ENCODE assay signal across 18 cellular contexts in the genomic region with DNA sequence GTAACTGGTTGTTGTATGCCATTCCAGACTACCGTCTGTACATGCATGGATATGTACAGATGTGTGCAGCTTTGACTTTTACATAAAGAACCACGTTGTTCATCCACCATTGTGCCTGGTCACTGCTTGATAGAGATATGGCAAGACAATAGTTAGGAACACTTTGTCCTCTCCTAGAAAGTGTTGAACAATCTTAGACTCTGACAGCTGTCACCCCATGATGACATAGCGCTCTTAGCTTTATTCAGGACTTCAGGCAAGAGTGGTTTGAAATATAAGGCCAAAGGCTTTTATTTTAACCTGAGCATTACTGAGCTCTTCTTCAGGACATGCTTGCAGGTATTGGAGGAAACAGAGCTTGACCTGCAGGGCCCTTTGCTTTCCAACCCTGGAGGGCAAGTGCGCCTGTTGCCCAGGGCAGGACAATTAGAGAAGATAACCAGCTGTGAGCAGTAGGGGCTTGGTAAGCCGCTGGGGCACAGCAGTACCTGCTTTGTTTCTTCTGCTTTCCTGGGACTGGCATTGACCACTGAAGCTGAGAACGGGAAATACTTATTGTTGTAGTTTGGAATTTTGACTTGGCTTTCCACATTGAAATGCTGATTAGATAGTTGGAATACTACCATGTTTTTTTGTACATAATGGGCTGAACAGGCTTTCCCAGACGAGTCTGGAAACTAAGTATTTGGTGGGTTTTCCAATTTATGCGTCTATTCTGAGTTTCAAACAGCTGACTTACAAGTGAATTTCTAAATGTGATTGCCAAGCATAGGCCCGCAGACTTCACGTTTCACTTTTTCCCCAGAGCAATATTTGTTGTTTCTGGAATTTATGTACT. TPM values are rescaled to one million over a fixed set of nuclear protein-coding genes. Genes with fewer than 3 reads are reported as not detected.
DNase-seq lines count a peak whose midpoint lies in the region; ATAC-seq and TF ChIP-seq lines count a peak whose summit lies in the region.
"Had no signal": no experiment of that assay in that cellular context is flagged by ENCODE, and none has a peak within 500 bp of the region (broad histone marks: within the 10 kb centered on the region; RNA-seq: fewer than 3 reads in every experiment).

No MANE protein-coding gene starts in this region.

- H3K9me3 Mint-ChIP-seq in nephron = no peaks in the 10 kb centered on the region
- H3K9me3 Mint-ChIP-seq: T-cell had no signal

- no peak overlapping the region for H3K4me3 Mint-ChIP-seq in T-helper 17 cell
- no peak overlapping the region for H3K4me3 Mint-ChIP-seq in nephron
- H3K4me3 Mint-ChIP-seq: T-cell had no signal

- H3K4me3 ChIP-seq in A673 (ENCODE audit: low read depth, low read length, poor library complexity, severe bottlenecking) = no peak overlapping the region
- H3K4me3 ChIP-seq: hepatocyte, upper lobe of right lung had no signal

- H3K4me1 ChIP-seq in A673 (ENCODE audit: insufficient read depth, low read length, poor library complexity, severe bottlenecking) = peaks cover 25% of the 10 kb centered on the region

- no peaks in the 10 kb centered on the region for H3K9me3 ChIP-seq in A673 (ENCODE audit: low read depth, low read length, poor library complexity, severe bottlenecking)
- H3K9me3 ChIP-seq in T-helper 17 cell (ENCODE audit: control insufficient read depth, low read length, poor library complexity, severe bottlenecking) = no peaks in the 10 kb centered on the region
- H3K9me3 ChIP-seq: upper lobe of right lung had no signal

- no peaks in the 10 kb centered on the region for H3K27me3 Mint-ChIP-seq in T-helper 17 cell
- H3K27me3 Mint-ChIP-seq in nephron (ENCODE audit: low read depth) = no peaks in the 10 kb centered on the region
- H3K27me3 Mint-ChIP-seq: T-cell had no signal

- DNase-seq in A673 (ENCODE audit: low spot score) (no peak), T-helper 17 cell (no peak), fibroblast of peridontal ligament (ENCODE audit: extremely low read depth) (peak; percentile 58), H4 (ENCODE audit: low spot score) (no peak), GM19240 (ENCODE audit: insufficient read length, low spot score) (no peak), NCI-H2171 (lab: John Stamatoyannopoulos, UW) (no peak)
- DNase-seq: activated T-cell treated with anti-CD3 and anti-CD28 coated beads, Interleukin-2, amount 50 U/mL, for 1 hour; caudate nucleus; DMS 273 treated with DMSO at 0.1 percent for 48 hours; NCI-H1105 treated with DMSO at 0.1 percent for 48 hours; NCI-H510A treated with DMSO at 0.1 percent for 48 hours; T-cell; upper lobe of right lung had no signal

- intact Hi-C loops in A673 (cut with micrococcal nuclease; ENCODE audit: unreplicated experiment) = no loop called here

- peaks cover 3% of the 10 kb centered on the region for H3K36me3 Mint-ChIP-seq in T-helper 17 cell (ENCODE audit: low read depth)
- peaks cover 32% of the 10 kb centered on the region for H3K36me3 Mint-ChIP-seq in nephron (ENCODE audit: low read depth)

- peak overlapping the region; percentile 33 for H3K27ac ChIP-seq in A673 (ENCODE audit: low read depth, low read length, poor library complexity, severe bottlenecking)
- H3K27ac ChIP-seq: hepatocyte, parathyroid adenoma had no signal

- ATAC-seq in T-helper 17 cell = no peak
- ATAC-seq in HG02678 (IDR thresholded peaks at IDR 0.05; ENCODE audit: unreplicated experiment) = no peak
- ATAC-seq: Panc1, T-cell had no signal

- no TSS peak for BruUV-seq in A673 (replicated peaks; lab: Mats Ljungman, UMichigan)

- peaks cover 32% of the 10 kb centered on the region for H3K4me1 Mint-ChIP-seq in T-helper 17 cell
- H3K4me1 Mint-ChIP-seq in nephron = peaks cover 14% of the 10 kb centered on the region

- H3K27me3 ChIP-seq in A673 (replicated peaks; ENCODE audit: insufficient read depth, low read depth, low read length, poor library complexity) = no peaks in the 10 kb centered on the region
- H3K27me3 ChIP-seq: hepatocyte, upper lobe of right lung had no signal

- CTCF ChIA-PET in A673 (lab: Charles Lee) = interaction anchor here (0.6 kb wide), 1 partner anchor 60 kb away, joined by 3 read pairs; no protein-coding TSS in a partner anchor

- no peaks in the 10 kb centered on the region for H3K36me3 ChIP-seq in A673 (ENCODE audit: insufficient read depth, low read length, poor library complexity, severe bottlenecking)

- no peak for TF ChIP-seq CTCF in A673 (conservative IDR thresholded peaks at IDR 0.05; ENCODE audit: low read depth, low read length)
- no peak for TF ChIP-seq CTCF in nephron (IDR thresholded peaks at IDR 0.05; ENCODE audit: unreplicated experiment in 3 of 3)

- H3K27ac Mint-ChIP-seq in T-helper 17 cell (peak overlapping the region; percentile 96), nephron (peak overlapping the region; percentile 75 to 87 (median 85))

- POLR2A ChIA-PET in A673 (lab: Charles Lee; ENCODE audit: low non-redundant PET) = interaction anchor here (0.6 kb wide), 1 partner anchor 27 kb away, joined by 18 read pairs; no protein-coding TSS in a partner anchor

RNA-seq across cellular contexts. Expression of a gene that starts 51.1 kb away (rescaled TPM):
- total RNA-seq in A673 (2021) (21.0 and 22.9 TPM in 2 replicates), T-helper 17 cell (10 to 100 TPM; 34.4 to 43.6 TPM)
- total RNA-seq in H4 (2014; rRNA removed; shearing (Covaris generic)) = 10.4 and 11.9 TPM in 2 replicates

RNA-seq across cellular contexts. Expression of a gene that starts 59.6 kb away (rescaled TPM):
- total RNA-seq in A673 (2021) = 439 and 447 TPM in 2 replicates
- 100 to 1,000 TPM; 109 to 122 TPM for total RNA-seq in T-helper 17 cell
- 387 and 418 TPM in 2 replicates for total RNA-seq in H4 (2014; rRNA removed; shearing (Covaris generic))
